20 cellular contexts compared by ENCODE assay signal in genomic region chr7:21370283-21370982, GRCh38.
DNase-seq lines count a peak whose midpoint lies in the region; ATAC-seq lines count a peak whose summit lies in the region.
"Had no signal": no experiment of that assay in that cellular context is flagged by ENCODE, and none has a peak within 500 bp of the region (broad histone marks: within the 10 kb centered on the region; RNA-seq: fewer than 3 reads in every experiment).

No MANE protein-coding gene starts in this region.

- H3K27me3 ChIP-seq in ACC112 (ENCODE audit: insufficient read depth, low read length): peaks cover 3% of the 10 kb centered on the region; the same call in 1 of the 2 replicates
- H3K27me3 ChIP-seq: BLaER1, hepatocyte had no signal

- no peaks in the 10 kb centered on the region for H3K36me3 ChIP-seq in ACC112 (ENCODE audit: insufficient read depth, low read length)
- H3K36me3 ChIP-seq: BLaER1, thoracic aorta, WERI-Rb-1 had no signal

- ATAC-seq in GM19395 (IDR thresholded peaks at IDR 0.05; ENCODE audit: unreplicated experiment): no peak
- ATAC-seq: sciatic nerve had no signal

- no peak overlapping the region for H3K27ac ChIP-seq in ACC112 (ENCODE audit: low read depth, low read length)
- H3K27ac ChIP-seq: BLaER1, hepatocyte, thoracic aorta, WERI-Rb-1 had no signal

- peak overlapping the region; percentile 9; the same call in 1 of the 2 replicates for H3K4me3 ChIP-seq in ACC112 (ENCODE audit: low read depth, low read length)
- H3K4me3 ChIP-seq: BLaER1, hepatocyte, thoracic aorta had no signal

- no peaks in the 10 kb centered on the region for H3K79me2 ChIP-seq in ACC112 (ENCODE audit: control insufficient read depth, insufficient read depth, low read length, unreplicated experiment)
- H3K79me2 ChIP-seq: hepatocyte had no signal

- peak overlapping the region; percentile 38 for H2AFZ ChIP-seq in ACC112 (ENCODE audit: low read length, unreplicated experiment)
- H2AFZ ChIP-seq: hepatocyte had no signal

- peaks cover 7% of the 10 kb centered on the region for H3K4me1 ChIP-seq in ACC112 (ENCODE audit: control insufficient read depth, insufficient read depth, low read length, unreplicated experiment)

- DNase-seq in DMS153 (lab: John Stamatoyannopoulos, UW) (peak; percentile 82), NCI-H2029 treated with DMSO at 0.1 percent for 48 hours (lab: John Stamatoyannopoulos, UW) (peak; percentile 80), SHP77 (lab: John Stamatoyannopoulos, UW) (peak; percentile 34 to 55), NOMO-1 (lab: John Stamatoyannopoulos, UW; ENCODE audit: unreplicated experiment in 2 of 2) (no peak)
- no peak for DNase-seq in stimulated activated CD4-positive, alpha-beta T cell treated with anti-CD3 and anti-CD28 coated beads, Interleukin-1b, Interleukin-23, amount 100 ng/mL, for 48 hours
- DNase-seq: DMS 273 treated with DMSO at 0.1 percent for 48 hours; effector memory CD4-positive, alpha-beta T cell; Karpas-422; kidney glomerular epithelial cell; NCI-H2107; nucleus accumbens; stimulated activated CD4-positive, alpha-beta T cell treated with anti-CD3 and anti-CD28 coated beads, Interleukin-4, amount 100 ng/mL, for 1 hour; stimulated activated CD8-positive, alpha-beta memory T cell treated with anti-CD3 and anti-CD28 coated beads, Interleukin-4, amount 100 ng/mL, for 48 hours; WERI-Rb-1 had no signal

Comparison
In these comparisons a context has a peak if more than half of its experiments do, and no peak if none do; other contexts are left out.
1. DNase-seq: peak in DMS153 (single experiment), NCI-H2029 treated with DMSO at 0.1 percent for 48 hours (single experiment) and SHP77 (2 of 2); none in stimulated activated CD4-positive, alpha-beta T cell treated with anti-CD3 and anti-CD28 coated beads, Interleukin-1b, Interleukin-23, amount 100 ng/mL, for 48 hours (single experiment) and NOMO-1 (0 of 2).